Comparison of ENCODE assay signal across 10 cellular contexts in the genomic region with DNA sequence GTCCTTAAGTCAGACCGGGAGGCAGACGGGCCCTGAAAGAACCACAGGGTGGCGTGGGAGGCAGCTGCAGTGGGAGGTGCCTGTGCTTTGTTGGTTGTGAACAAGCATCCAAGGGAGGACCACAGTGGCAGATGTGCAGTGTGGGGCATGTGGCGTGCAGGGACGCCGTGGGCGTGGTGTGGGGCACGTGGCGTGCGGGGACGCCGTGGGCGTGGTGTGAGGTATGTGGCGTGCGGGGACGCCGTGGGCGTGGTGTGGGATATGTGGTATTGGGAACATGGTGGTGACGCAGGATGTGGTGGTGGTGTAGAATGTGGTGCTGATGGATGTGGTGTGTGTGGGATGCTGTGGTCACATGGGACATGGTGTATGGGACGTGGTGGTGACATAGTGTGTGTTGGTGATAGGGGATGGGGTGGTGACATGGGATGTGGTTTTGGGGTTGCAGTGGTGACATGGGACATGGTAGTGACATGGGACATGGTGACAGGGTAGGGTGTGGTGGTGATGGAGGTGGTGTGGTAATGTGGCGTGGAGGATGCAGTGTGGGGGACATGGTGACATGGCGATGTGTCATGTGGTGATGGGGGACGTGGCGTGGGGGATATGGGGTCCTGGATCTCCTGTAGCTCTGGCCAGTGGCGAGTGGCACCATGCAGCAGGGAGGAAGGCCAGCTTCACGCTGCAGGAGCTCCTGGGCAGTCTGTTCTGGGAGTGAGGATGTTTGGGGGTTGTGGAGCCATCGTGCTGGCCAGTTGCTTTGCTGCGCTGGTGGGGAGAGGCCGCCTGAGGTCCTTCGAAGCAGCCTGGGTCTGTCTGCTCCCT.
A peak's percentile ranks its signal among the peaks of the same experiment; 100 is the strongest.
DNase-seq lines count a peak whose midpoint lies in the region; ATAC-seq and TF ChIP-seq lines count a peak whose summit lies in the region.
"Had no signal": no experiment of that assay in that cellular context is flagged by ENCODE, and none has a peak within 500 bp of the region (broad histone marks: within the 10 kb centered on the region; RNA-seq: fewer than 3 reads in every experiment).

No MANE protein-coding gene starts in this region.

- CTCF ChIA-PET in OCI-LY7 (lab: Charles Lee; ENCODE audit: unreplicated experiment), result no interaction called here

- peak; percentile 30 for DNase-seq in GM10266 (ENCODE audit: extremely low spot score)
- peak; percentile 55 to 73 (median 65) for DNase-seq in activated CD8-positive, alpha-beta memory T cell treated with anti-CD3 and anti-CD28 coated beads for 48 hours (ENCODE audit: low read depth in 2 of 3, low spot score in 2 of 3)
- peak; percentile 25 to 53 (median 52) for DNase-seq in effector memory CD4-positive, alpha-beta T cell
- DNase-seq in stimulated activated CD4-positive, alpha-beta T cell treated with anti-CD3 and anti-CD28 coated beads, TNF-alpha, amount 100 ng/mL, for 4 hours (ENCODE audit: low read depth in 3 of 3), result peak in 2 of 3 experiments; percentile 9 to 21
- no peak for DNase-seq in foreskin fibroblast
- DNase-seq in hepatic stellate cell (ENCODE audit: low spot score), result no peak
- no peak for DNase-seq in OCI-LY7 (ENCODE audit: low spot score)
- DNase-seq: NCI-H1105 treated with DMSO at 0.1 percent for 48 hours had no signal

- TF ChIP-seq CTCF in GM10266 (IDR thresholded peaks at IDR 0.05; ENCODE audit: control insufficient read depth, insufficient read depth, low read depth, missing control alignments), result no peak
- TF ChIP-seq CTCF in foreskin fibroblast (IDR thresholded peaks at IDR 0.05; ENCODE audit: low read depth, low read length), result no peak
- TF ChIP-seq CTCF in OCI-LY7 (conservative IDR thresholded peaks at IDR 0.05; ENCODE audit: low read length), result no peak

- H3K4me2 ChIP-seq in OCI-LY7 (ENCODE audit: low read length), result no peak overlapping the region

- H3K4me3 ChIP-seq in effector memory CD4-positive, alpha-beta T cell (ENCODE audit: insufficient read depth, low read depth, low read length, poor library complexity, severe bottlenecking), result no peak overlapping the region
- H3K4me3 ChIP-seq in foreskin fibroblast (ENCODE audit: low read depth in 1 of 2, low read length in 2 of 2) (no peak overlapping the region), OCI-LY7 (ENCODE audit: low read depth, low read length, poor library complexity, severe bottlenecking) (no peak overlapping the region)
- H3K4me3 ChIP-seq: coronary artery had no signal

- H3K79me2 ChIP-seq in OCI-LY7 (ENCODE audit: insufficient read depth, low read depth, low read length), result no peaks in the 10 kb centered on the region

- H3K9me2 ChIP-seq in OCI-LY7 (ENCODE audit: insufficient read depth, low read length), result no peaks in the 10 kb centered on the region

- no peak overlapping the region for H3K27ac ChIP-seq in effector memory CD4-positive, alpha-beta T cell (ENCODE audit: insufficient read depth, low read length, poor library complexity, severe bottlenecking)
- no peak overlapping the region for H3K27ac ChIP-seq in OCI-LY7 (ENCODE audit: low read depth, low read length, poor library complexity, severe bottlenecking)
- H3K27ac ChIP-seq: coronary artery had no signal

- no peak for ATAC-seq in HG03095 (IDR thresholded peaks at IDR 0.05; ENCODE audit: unreplicated experiment)

- H4K20me1 ChIP-seq in OCI-LY7 (ENCODE audit: insufficient read depth, low read length), result no peaks in the 10 kb centered on the region

- intact Hi-C loops in OCI-LY7 (cut with micrococcal nuclease; ENCODE audit: unreplicated experiment), result no loop called here

- no peak overlapping the region for H2AFZ ChIP-seq in OCI-LY7 (ENCODE audit: low read length)

- BruUV-seq in OCI-LY7 (replicated peaks; lab: Mats Ljungman, UMichigan), result no TSS peak

- peaks cover 4% of the 10 kb centered on the region for H3K9me3 ChIP-seq in effector memory CD4-positive, alpha-beta T cell (ENCODE audit: control insufficient read depth, low read length)
- H3K9me3 ChIP-seq in OCI-LY7 (ENCODE audit: low read length), result peaks cover 11% of the 10 kb centered on the region; the same call in 1 of the 2 replicates

- POLR2A ChIA-PET in OCI-LY7 (lab: Charles Lee), result no interaction called here

- no peaks in the 10 kb centered on the region for H3K36me3 ChIP-seq in effector memory CD4-positive, alpha-beta T cell (ENCODE audit: control insufficient read depth, insufficient read depth, low read length)
- H3K36me3 ChIP-seq in OCI-LY7 (ENCODE audit: insufficient read depth, low read length), result no peaks in the 10 kb centered on the region

- no peaks in the 10 kb centered on the region for H3K27me3 ChIP-seq in effector memory CD4-positive, alpha-beta T cell (replicated peaks; ENCODE audit: control insufficient read depth, insufficient read depth, low read length, poor library complexity, severe bottlenecking)

- peaks cover 4% of the 10 kb centered on the region for H3K4me1 ChIP-seq in effector memory CD4-positive, alpha-beta T cell (ENCODE audit: control insufficient read depth, insufficient read depth, low read length, poor library complexity, severe bottlenecking)
- no peaks in the 10 kb centered on the region for H3K4me1 ChIP-seq in OCI-LY7 (ENCODE audit: insufficient read depth, low read length, poor library complexity, severe bottlenecking)

Comparison
In these comparisons a context has a peak if more than half of its experiments do, and no peak if none do; other contexts are left out.
1. DNase-seq: peak in GM10266 (single experiment), activated CD8-positive, alpha-beta memory T cell treated with anti-CD3 and anti-CD28 coated beads for 48 hours (3 of 3), effector memory CD4-positive, alpha-beta T cell (3 of 3) and stimulated activated CD4-positive, alpha-beta T cell treated with anti-CD3 and anti-CD28 coated beads, TNF-alpha, amount 100 ng/mL, for 4 hours (2 of 3); none in foreskin fibroblast (0 of 2), hepatic stellate cell (single experiment) and OCI-LY7 (single experiment).